1 cellular context compared by ENCODE assay signal in genomic region chr11:67496113-67496512, GRCh38.
TF ChIP-seq lines count a peak whose summit lies in the region.

No MANE protein-coding gene starts in this region.

TF ChIP-seq in K562, 482 proteins besides CTCF, POLR2A, EP300 and RAD21:
- peak; percentile 39; the same call in 1 of the 2 replicates for TF ChIP-seq ZBTB33 (CRISPR knock-in tag; IDR thresholded peaks at IDR 0.05)
- no peak for TF ChIP-seq ARNT (IDR thresholded peaks at IDR 0.05)
